1 cellular context compared by ENCODE assay signal in the genomic region with DNA sequence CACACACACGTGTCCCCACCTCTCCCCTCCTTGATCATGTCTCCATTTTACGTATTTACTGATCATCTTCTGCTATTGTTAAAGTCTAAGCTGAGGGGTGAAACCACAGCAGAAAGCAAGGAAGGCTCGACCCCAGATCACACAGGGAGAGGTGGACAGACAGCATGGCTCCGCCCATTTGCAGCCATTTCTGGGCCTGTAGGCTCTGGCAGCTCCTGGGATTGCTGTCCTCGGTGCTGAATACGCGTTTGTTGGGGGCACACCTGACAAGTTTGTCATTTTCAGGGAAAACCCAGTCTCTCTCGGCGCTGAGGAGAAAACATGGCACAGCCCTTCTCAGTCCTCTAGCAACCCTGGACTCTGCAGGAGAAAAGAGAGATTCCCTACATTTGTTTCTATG.
A peak's percentile ranks its signal among the peaks of the same experiment; 100 is the strongest.
TF ChIP-seq lines count a peak whose summit lies in the region.

No MANE protein-coding gene starts in this region.

TF ChIP-seq in PFSK-1, 5 proteins besides CTCF, POLR2A, EP300 and RAD21:
- TF ChIP-seq, protein P1, sequence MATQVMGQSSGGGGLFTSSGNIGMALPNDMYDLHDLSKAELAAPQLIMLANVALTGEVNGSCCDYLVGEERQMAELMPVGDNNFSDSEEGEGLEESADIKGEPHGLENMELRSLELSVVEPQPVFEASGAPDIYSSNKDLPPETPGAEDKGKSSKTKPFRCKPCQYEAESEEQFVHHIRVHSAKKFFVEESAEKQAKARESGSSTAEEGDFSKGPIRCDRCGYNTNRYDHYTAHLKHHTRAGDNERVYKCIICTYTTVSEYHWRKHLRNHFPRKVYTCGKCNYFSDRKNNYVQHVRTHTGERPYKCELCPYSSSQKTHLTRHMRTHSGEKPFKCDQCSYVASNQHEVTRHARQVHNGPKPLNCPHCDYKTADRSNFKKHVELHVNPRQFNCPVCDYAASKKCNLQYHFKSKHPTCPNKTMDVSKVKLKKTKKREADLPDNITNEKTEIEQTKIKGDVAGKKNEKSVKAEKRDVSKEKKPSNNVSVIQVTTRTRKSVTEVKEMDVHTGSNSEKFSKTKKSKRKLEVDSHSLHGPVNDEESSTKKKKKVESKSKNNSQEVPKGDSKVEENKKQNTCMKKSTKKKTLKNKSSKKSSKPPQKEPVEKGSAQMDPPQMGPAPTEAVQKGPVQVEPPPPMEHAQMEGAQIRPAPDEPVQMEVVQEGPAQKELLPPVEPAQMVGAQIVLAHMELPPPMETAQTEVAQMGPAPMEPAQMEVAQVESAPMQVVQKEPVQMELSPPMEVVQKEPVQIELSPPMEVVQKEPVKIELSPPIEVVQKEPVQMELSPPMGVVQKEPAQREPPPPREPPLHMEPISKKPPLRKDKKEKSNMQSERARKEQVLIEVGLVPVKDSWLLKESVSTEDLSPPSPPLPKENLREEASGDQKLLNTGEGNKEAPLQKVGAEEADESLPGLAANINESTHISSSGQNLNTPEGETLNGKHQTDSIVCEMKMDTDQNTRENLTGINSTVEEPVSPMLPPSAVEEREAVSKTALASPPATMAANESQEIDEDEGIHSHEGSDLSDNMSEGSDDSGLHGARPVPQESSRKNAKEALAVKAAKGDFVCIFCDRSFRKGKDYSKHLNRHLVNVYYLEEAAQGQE (IDR thresholded peaks at IDR 0.05; ENCODE audit: insufficient read depth in 1 of 2, low read depth in 2 of 2, low read length in 2 of 2): peak; percentile 84 to 95
- no peak for TF ChIP-seq SIN3A (IDR thresholded peaks at IDR 0.05; ENCODE audit: borderline replicate concordance, insufficient read depth, low read length)
- no peak for TF ChIP-seq POLR2AphosphoS5 (IDR thresholded peaks at IDR 0.05; ENCODE audit: low read depth, low read length)
